ENCODE assay signal across 9 cellular contexts in genomic region chr9:79611091-79611614, GRCh38. TPM values are rescaled to one million over a fixed set of nuclear protein-coding genes. Genes with fewer than 3 reads are reported as not detected.
DNase-seq lines count a peak whose midpoint lies in the region; ATAC-seq and FAIRE-seq lines count a peak whose summit lies in the region.
"Had no signal": no experiment of that assay in that cellular context is flagged by ENCODE, and none has a peak within 500 bp of the region (broad histone marks: within the 10 kb centered on the region; RNA-seq: fewer than 3 reads in every experiment).

No MANE protein-coding gene starts in this region.

- ATAC-seq in GM18870 (IDR thresholded peaks at IDR 0.05; ENCODE audit: unreplicated experiment) (peak; percentile 93), HG02973 (IDR thresholded peaks at IDR 0.05; ENCODE audit: unreplicated experiment) (peak; percentile 98), GM19328 (IDR thresholded peaks at IDR 0.05; ENCODE audit: unreplicated experiment) (no peak)

- no peaks in the 10 kb centered on the region for H3K27me3 ChIP-seq in SJCRH30

- 0 out of 2 replicates have a peak, but pooled peaks cover 13% of the 10 kb centered on the region for H3K36me3 ChIP-seq in SJCRH30

- 0 out of 2 replicates have a peak, but pooled peaks cover 4% of the 10 kb centered on the region for H3K9me3 ChIP-seq in SJCRH30 (replicated peaks)

- peak overlapping the region; percentile 29 for H3K4me3 ChIP-seq in SJCRH30

- H3K27ac ChIP-seq in SJCRH30, result peak overlapping the region; percentile 91

- peak; percentile 91 to 97 for DNase-seq in SJCRH30
- peak; percentile 86 for DNase-seq in islet precursor cell
- no peak for DNase-seq in HuH-7 (ENCODE audit: low spot score)
- DNase-seq in NCI-H187 treated with DMSO at 0.1 percent for 48 hours (lab: John Stamatoyannopoulos, UW), result no peak
- no peak for DNase-seq in frontal cortex (ENCODE audit: low spot score in 2 of 2)

- FAIRE-seq in frontal cortex (lab: Jason Lieb, UNC), result no peak
- FAIRE-seq: TTC549 had no signal

- H3K4me1 ChIP-seq in SJCRH30, result peaks cover 45% of the 10 kb centered on the region

RNA-seq across cellular contexts. Expression of gene TLE4, which starts 39.4 kb away (rescaled TPM):
- 95.5 and 103 TPM in 2 replicates for total RNA-seq in SJCRH30 (2014; rRNA removed; shearing (Covaris generic))
- total RNA-seq in frontal cortex, result 65.2 TPM

Comparison
In these comparisons a context has a peak if more than half of its experiments do, and no peak if none do; other contexts are left out.
1. DNase-seq: peak in SJCRH30 (2 of 2) and islet precursor cell (single experiment); none in HuH-7 (single experiment), NCI-H187 treated with DMSO at 0.1 percent for 48 hours (single experiment) and frontal cortex (0 of 2).